In genomic region chr5:132008163-132008473, GRCh38 we compare ENCODE assay signal across 15 cellular contexts. TPM values are rescaled to one million over a fixed set of nuclear protein-coding genes. Genes with fewer than 3 reads are reported as not detected.
DNase-seq lines count a peak whose midpoint lies in the region; ATAC-seq and TF ChIP-seq lines count a peak whose summit lies in the region.
"Had no signal": no experiment of that assay in that cellular context is flagged by ENCODE, and none has a peak within 500 bp of the region (broad histone marks: within the 10 kb centered on the region; RNA-seq: fewer than 3 reads in every experiment).

No MANE protein-coding gene starts in this region.

- TF ChIP-seq EP300 in sigmoid colon (IDR thresholded peaks at IDR 0.05), result no peak

- H3K9me3 Mint-ChIP-seq in activated T-cell treated with anti-CD3 and anti-CD28 coated beads, Interleukin-2, amount 50 U/mL, for 72 hours, result no peaks in the 10 kb centered on the region
- no peaks in the 10 kb centered on the region for H3K9me3 Mint-ChIP-seq in WTC11
- H3K9me3 Mint-ChIP-seq: dendritic cell treated with granulocyte-macrophage colony-stimulating factor and Interleukin-4, amounts not matched to agents 40 ng/mL and 50 ng/mL, for 4 days had no signal

- in situ Hi-C loops in G401 (cut with HindIII; ENCODE audit: low sequenced_read_pairs), result no loop called here

- H3K27ac Mint-ChIP-seq in activated T-cell treated with anti-CD3 and anti-CD28 coated beads, Interleukin-2, amount 50 U/mL, for 72 hours, result no peak overlapping the region
- H3K27ac Mint-ChIP-seq in WTC11, result no peak overlapping the region
- H3K27ac Mint-ChIP-seq: dendritic cell treated with granulocyte-macrophage colony-stimulating factor and Interleukin-4, amounts not matched to agents 40 ng/mL and 50 ng/mL, for 4 days had no signal

- H3K36me3 ChIP-seq in sigmoid colon, result no peaks in the 10 kb centered on the region
- H3K36me3 ChIP-seq: SJCRH30, thoracic aorta had no signal

- no peak overlapping the region for H3K4me3 Mint-ChIP-seq in activated T-cell treated with anti-CD3 and anti-CD28 coated beads, Interleukin-2, amount 50 U/mL, for 72 hours
- no peak overlapping the region for H3K4me3 Mint-ChIP-seq in WTC11
- H3K4me3 Mint-ChIP-seq: dendritic cell treated with granulocyte-macrophage colony-stimulating factor and Interleukin-4, amounts not matched to agents 40 ng/mL and 50 ng/mL, for 4 days; naive B cell had no signal

- H3K27me3 ChIP-seq in sigmoid colon, result peaks cover 3 to 17% (median 12%) of the 10 kb centered on the region in 3 donors
- H3K27me3 ChIP-seq: SJCRH30 had no signal

- TF ChIP-seq POLR2A in sigmoid colon (IDR thresholded peaks at IDR 0.05), result no peak

- H3K36me3 Mint-ChIP-seq in activated T-cell treated with anti-CD3 and anti-CD28 coated beads, Interleukin-2, amount 50 U/mL, for 72 hours (ENCODE audit: insufficient read depth in 2 of 2), result no peaks in the 10 kb centered on the region
- H3K36me3 Mint-ChIP-seq in WTC11, result no peaks in the 10 kb centered on the region
- H3K36me3 Mint-ChIP-seq: naive B cell had no signal

- H3K9me3 ChIP-seq in sigmoid colon, result no peaks in the 10 kb centered on the region
- H3K9me3 ChIP-seq: SJCRH30, thoracic aorta had no signal

- ATAC-seq in activated T-cell treated with anti-CD3 and anti-CD28 coated beads, Interleukin-2, amount 50 U/mL, for 72 hours (replicated peaks in 1 of 2), result peak; percentile 10 to 27
- ATAC-seq in HG02852 (IDR thresholded peaks at IDR 0.05; ENCODE audit: unreplicated experiment) (peak; percentile 8), WTC11 (no peak), HG03196 (IDR thresholded peaks at IDR 0.05; ENCODE audit: unreplicated experiment) (no peak)

- 82 to 83% methylated on average over 2 of the region's 2 CpGs for WGBS in sigmoid colon, 2 donors

- no peak for DNase-seq in activated T-cell treated with anti-CD3 and anti-CD28 coated beads, Interleukin-2, amount 50 U/mL, for 72 hours
- DNase-seq in activated T-cell treated with anti-CD3 and anti-CD28 coated beads, Interleukin-2, amount 50 U/mL, for 48 hours, result no peak
- peak; percentile 2 for DNase-seq in WTC11 (ENCODE audit: low spot score)
- DNase-seq in sigmoid colon, result peak; percentile 46
- DNase-seq in posterior vena cava (ENCODE audit: low spot score), result no peak
- no peak for DNase-seq in G401 (ENCODE audit: low spot score)

- CTCF ChIA-PET in WTC11 (lab: Charles Lee), result interaction anchor here (1.0 to 7.0 kb wide), 16 partner anchors 9 to 585 kb away, joined by 3 to 72 read pairs (median 5); partner anchors contain the start of genes FNIP1 and SLC22A4

- intact Hi-C loops in sigmoid colon (cut with DNase I), result loop anchor here (1.0 to 2.0 kb wide), 2 partner anchors 197 to 419 kb away; no protein-coding TSS in a partner anchor
- intact Hi-C loops in posterior vena cava (cut with DNase I), result loop anchor here in 1 of 2 donors (10.0 kb wide), 1 partner anchor 193 kb away; no protein-coding TSS in a partner anchor

- TF ChIP-seq CTCF in WTC11 (IDR thresholded peaks at IDR 0.05), result no peak; the same call in 1 of the 2 replicates
- peak in 1 of 4 experiments; percentile 11 for TF ChIP-seq CTCF in sigmoid colon (IDR thresholded peaks at IDR 0.05)

- POLR2A ChIA-PET in WTC11 (lab: Charles Lee), result no interaction called here

- no peak overlapping the region for H3K4me3 ChIP-seq in sigmoid colon
- H3K4me3 ChIP-seq: SJCRH30, thoracic aorta had no signal

- H3K4me1 ChIP-seq in sigmoid colon, result peaks cover 0 to 16% (median 13%) of the 10 kb centered on the region in 4 donors

- H3K27ac ChIP-seq in sigmoid colon, result no peak overlapping the region
- H3K27ac ChIP-seq: HL-60, SJCRH30, thoracic aorta had no signal

- H3K27me3 Mint-ChIP-seq in activated T-cell treated with anti-CD3 and anti-CD28 coated beads, Interleukin-2, amount 50 U/mL, for 72 hours (ENCODE audit: low read depth), result peaks cover 35% of the 10 kb centered on the region
- H3K27me3 Mint-ChIP-seq in WTC11 (ENCODE audit: low read depth), result peaks cover 25% of the 10 kb centered on the region

- H3K4me1 Mint-ChIP-seq in activated T-cell treated with anti-CD3 and anti-CD28 coated beads, Interleukin-2, amount 50 U/mL, for 72 hours (ENCODE audit: low read depth), result peaks cover 26% of the 10 kb centered on the region
- H3K4me1 Mint-ChIP-seq in WTC11, result peaks cover 28% of the 10 kb centered on the region

TF ChIP-seq in WTC11, 78 proteins besides CTCF, POLR2A, EP300 and RAD21:
- TF ChIP-seq NFE2L1 (CRISPR knock-in tag; IDR thresholded peaks at IDR 0.05) (no peak), EMX1 (CRISPR knock-in tag; IDR thresholded peaks at IDR 0.05) (no peak), USF1 (CRISPR knock-in tag; IDR thresholded peaks at IDR 0.05) (no peak), SMAD3 (CRISPR knock-in tag; IDR thresholded peaks at IDR 0.05; ENCODE audit: borderline replicate concordance) (no peak), CREB1 (CRISPR knock-in tag; IDR thresholded peaks at IDR 0.05) (no peak), SOX15 (CRISPR knock-in tag; IDR thresholded peaks at IDR 0.05) (no peak), ZNF121 (CRISPR knock-in tag; IDR thresholded peaks at IDR 0.05) (no peak), ZNF263 (CRISPR knock-in tag; IDR thresholded peaks at IDR 0.05; ENCODE audit: low read depth) (no peak), ZNF416 (CRISPR knock-in tag; IDR thresholded peaks at IDR 0.05) (no peak), JAZF1 (CRISPR knock-in tag; IDR thresholded peaks at IDR 0.05) (no peak), ZNF281 (CRISPR knock-in tag; IDR thresholded peaks at IDR 0.05) (no peak), GTF2I (CRISPR knock-in tag; conservative IDR thresholded peaks at IDR 0.05) (no peak), USF2 (CRISPR knock-in tag; IDR thresholded peaks at IDR 0.05) (no peak)

RNA-seq across cellular contexts. Expression of gene ACSL6, which starts 3.3 kb away (rescaled TPM):
- total RNA-seq in activated T-cell treated with anti-CD3 and anti-CD28 coated beads, Interleukin-2, amount 50 U/mL, for 72 hours, result 1 to 10 TPM; 5.9 to 8.2 TPM
- total RNA-seq in WTC11 (2021) (2.6 to 4.8 TPM (median 3.7 TPM) in 3 replicates), sigmoid colon (1 to 10 TPM in 2 of 4 donors, under 1 TPM in 2; 0.16 to 2.2 (median 1.2) TPM), posterior vena cava (under 1 TPM; 0.32 to 0.62 TPM)
- polyA plus RNA-seq in sigmoid colon, result 1 to 10 TPM in 1 of 3 donors, not detected in 2; 5.5 TPM
- total RNA-seq in G401 (2014; rRNA removed; shearing (Covaris generic)), result 7.3 TPM in 1 of 2 replicates, not detected in the other
- total RNA-seq: SJCRH30 had no signal

RNA-seq across cellular contexts. Expression of gene IL3, which starts 52.3 kb away (rescaled TPM):
- total RNA-seq in activated T-cell treated with anti-CD3 and anti-CD28 coated beads, Interleukin-2, amount 50 U/mL, for 72 hours, result 1 to 10 TPM; 6.2 to 8.9 TPM
- not detected in 3 replicates for total RNA-seq in WTC11 (2021)
- not detected for total RNA-seq in sigmoid colon
- polyA plus RNA-seq in sigmoid colon, result not detected
- total RNA-seq in posterior vena cava, result not detected
- not detected in 2 replicates for total RNA-seq in G401 (2014; rRNA removed; shearing (Covaris generic))
- total RNA-seq: frontal cortex, sciatic nerve, SJCRH30, thoracic aorta had no signal

Comparison
In these comparisons a context has a peak if more than half of its experiments do, and no peak if none do; other contexts are left out.
1. ATAC-seq: peak in activated T-cell treated with anti-CD3 and anti-CD28 coated beads, Interleukin-2, amount 50 U/mL, for 72 hours (2 of 2) and HG02852 (single experiment); none in WTC11 (single experiment) and HG03196 (single experiment).
2. DNase-seq: peak in WTC11 (single experiment) and sigmoid colon (single experiment); none in activated T-cell treated with anti-CD3 and anti-CD28 coated beads, Interleukin-2, amount 50 U/mL, for 72 hours (0 of 2), activated T-cell treated with anti-CD3 and anti-CD28 coated beads, Interleukin-2, amount 50 U/mL, for 48 hours (0 of 2), posterior vena cava (single experiment) and G401 (single experiment).